1 cellular context compared by ENCODE assay signal in genomic region chr6:45724511-45724910, GRCh38.
TF ChIP-seq lines count a peak whose summit lies in the region.

No MANE protein-coding gene starts in this region.

TF ChIP-seq in IMR-90, 13 proteins besides CTCF, POLR2A, EP300 and RAD21 (continued from another document):
- TF ChIP-seq, protein P1, sequence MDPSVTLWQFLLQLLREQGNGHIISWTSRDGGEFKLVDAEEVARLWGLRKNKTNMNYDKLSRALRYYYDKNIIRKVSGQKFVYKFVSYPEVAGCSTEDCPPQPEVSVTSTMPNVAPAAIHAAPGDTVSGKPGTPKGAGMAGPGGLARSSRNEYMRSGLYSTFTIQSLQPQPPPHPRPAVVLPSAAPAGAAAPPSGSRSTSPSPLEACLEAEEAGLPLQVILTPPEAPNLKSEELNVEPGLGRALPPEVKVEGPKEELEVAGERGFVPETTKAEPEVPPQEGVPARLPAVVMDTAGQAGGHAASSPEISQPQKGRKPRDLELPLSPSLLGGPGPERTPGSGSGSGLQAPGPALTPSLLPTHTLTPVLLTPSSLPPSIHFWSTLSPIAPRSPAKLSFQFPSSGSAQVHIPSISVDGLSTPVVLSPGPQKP (IDR thresholded peaks at IDR 0.05; ENCODE audit: borderline replicate concordance, low read depth, low read length) = no peak
- no peak for TF ChIP-seq NFE2L2 (IDR thresholded peaks at IDR 0.05; ENCODE audit: low read depth, low read length)
- no peak for TF ChIP-seq BHLHE40 (IDR thresholded peaks at IDR 0.05; ENCODE audit: low read depth, low read length)
